ENCODE assay signal across 18 cellular contexts in the genomic region with DNA sequence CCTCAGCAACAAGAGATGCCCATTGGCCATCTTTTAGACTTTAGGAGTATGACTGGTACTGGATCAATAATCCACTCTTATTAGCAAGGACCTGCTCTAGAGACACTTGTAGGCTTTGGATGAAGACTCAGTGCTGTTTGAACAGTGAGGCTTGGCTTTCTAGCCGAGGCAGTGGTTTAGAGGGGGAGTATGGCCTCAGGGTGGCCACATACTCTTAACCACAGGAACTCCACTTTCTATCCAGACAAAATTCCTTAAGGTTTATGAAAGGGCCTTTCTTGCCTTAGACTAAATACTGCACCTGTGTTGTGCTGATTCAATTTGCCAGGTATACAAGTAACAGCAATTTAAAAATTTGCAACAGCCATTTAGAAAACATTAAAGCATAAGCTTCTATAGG.
DNase-seq lines count a peak whose midpoint lies in the region; TF ChIP-seq lines count a peak whose summit lies in the region.
"Had no signal": no experiment of that assay in that cellular context is flagged by ENCODE, and none has a peak within 500 bp of the region (broad histone marks: within the 10 kb centered on the region; RNA-seq: fewer than 3 reads in every experiment).

No MANE protein-coding gene starts in this region.

- intact Hi-C loops in Calu3 (cut with micrococcal nuclease; ENCODE audit: unreplicated experiment), result no loop called here
- intact Hi-C loops in MCF 10A (cut with micrococcal nuclease), result no loop called here

- POLR2A ChIA-PET in MCF 10A (lab: Yijun Ruan, JAX), result no interaction called here

- BruUV-seq in Calu3 (replicated peaks; lab: Mats Ljungman, UMichigan) (no TSS peak), MCF 10A (replicated peaks; lab: Mats Ljungman, UMichigan) (no TSS peak)

- H3K27ac Mint-ChIP-seq in Calu3 (ENCODE audit: unreplicated experiment) (no peak overlapping the region), MCF 10A (ENCODE audit: low read depth, unreplicated experiment) (no peak overlapping the region)
- H3K27ac Mint-ChIP-seq: effector memory CD8-positive, alpha-beta T cell; stimulated activated naive CD8-positive, alpha-beta T cell treated with anti-CD3 and anti-CD28 coated beads, Interleukin-15, amount 100 ng/mL, for 72 hours had no signal

- TF ChIP-seq CTCF in Calu3 (IDR thresholded peaks at IDR 0.05; ENCODE audit: unreplicated experiment) (no peak), MCF 10A (IDR thresholded peaks at IDR 0.05; ENCODE audit: unreplicated experiment) (no peak)

- H3K36me3 Mint-ChIP-seq in Calu3 (ENCODE audit: insufficient read depth, unreplicated experiment), result no peaks in the 10 kb centered on the region
- H3K36me3 Mint-ChIP-seq in MCF 10A (ENCODE audit: insufficient read depth, unreplicated experiment), result no peaks in the 10 kb centered on the region

- DNase-seq in Calu3, result peak; percentile 12
- DNase-seq in OCI-M1 (lab: John Stamatoyannopoulos, UW), result peak; percentile 9
- peak; percentile 24 for DNase-seq in MCF 10A (ENCODE audit: unreplicated experiment)
- DNase-seq in islet precursor cell, result peak; percentile 92
- DNase-seq in NCI-H524 (lab: John Stamatoyannopoulos, UW), result no peak
- no peak for DNase-seq in GM19238 (ENCODE audit: insufficient read length, low spot score)
- no peak for DNase-seq in NCI-H510A treated with DMSO at 0.1 percent for 48 hours (lab: John Stamatoyannopoulos, UW)
- no peak for DNase-seq in stimulated activated CD4-positive, alpha-beta T cell treated with anti-CD3 and anti-CD28 coated beads, Interleukin-1b, Interleukin-23, amount 100 ng/mL, for 48 hours
- DNase-seq: activated effector memory CD4-positive, alpha-beta T cell treated with Interleukin-2 at 50 U/mL for 16 hours; adrenal gland; effector memory CD8-positive, alpha-beta T cell; left lung; NCI-H2029 treated with DMSO at 0.1 percent for 48 hours; NCI-H526 treated with DMSO at 0.1 percent for 48 hours; occipital lobe; right lobe of liver; stimulated activated naive CD8-positive, alpha-beta T cell treated with anti-CD3 and anti-CD28 coated beads, Interleukin-15, amount 100 ng/mL, for 72 hours; trophoblast cell had no signal

- H3K9me3 Mint-ChIP-seq in Calu3 (ENCODE audit: low read depth, unreplicated experiment), result no peaks in the 10 kb centered on the region
- no peaks in the 10 kb centered on the region for H3K9me3 Mint-ChIP-seq in MCF 10A (ENCODE audit: unreplicated experiment)

- H3K4me3 Mint-ChIP-seq in Calu3 (ENCODE audit: low read depth, unreplicated experiment) (no peak overlapping the region), MCF 10A (ENCODE audit: unreplicated experiment) (no peak overlapping the region)
- H3K4me3 Mint-ChIP-seq: effector memory CD8-positive, alpha-beta T cell; stimulated activated naive CD8-positive, alpha-beta T cell treated with anti-CD3 and anti-CD28 coated beads, Interleukin-15, amount 100 ng/mL, for 72 hours had no signal

- no peaks in the 10 kb centered on the region for H3K4me1 Mint-ChIP-seq in Calu3 (ENCODE audit: low read depth, unreplicated experiment)
- peaks cover 9% of the 10 kb centered on the region for H3K4me1 Mint-ChIP-seq in MCF 10A (ENCODE audit: insufficient read depth, unreplicated experiment)
- H3K4me1 Mint-ChIP-seq: stimulated activated naive CD8-positive, alpha-beta T cell treated with anti-CD3 and anti-CD28 coated beads, Interleukin-15, amount 100 ng/mL, for 72 hours had no signal

- H3K27me3 Mint-ChIP-seq in Calu3 (ENCODE audit: unreplicated experiment) (no peaks in the 10 kb centered on the region), MCF 10A (ENCODE audit: insufficient read depth, unreplicated experiment) (peaks cover 7% of the 10 kb centered on the region)
- H3K27me3 Mint-ChIP-seq: effector memory CD8-positive, alpha-beta T cell; stimulated activated naive CD8-positive, alpha-beta T cell treated with anti-CD3 and anti-CD28 coated beads, Interleukin-15, amount 100 ng/mL, for 72 hours had no signal

- CTCF ChIA-PET in Calu3 (lab: Charles Lee), result no interaction called here
- CTCF ChIA-PET in MCF 10A (lab: Yijun Ruan, JAX), result no interaction called here

Comparison
In these comparisons a context has a peak if more than half of its experiments do, and no peak if none do; other contexts are left out.
1. DNase-seq: peak in Calu3 (single experiment), OCI-M1 (single experiment), MCF 10A (single experiment) and islet precursor cell (single experiment); none in NCI-H524 (0 of 2), GM19238 (single experiment), NCI-H510A treated with DMSO at 0.1 percent for 48 hours (single experiment) and stimulated activated CD4-positive, alpha-beta T cell treated with anti-CD3 and anti-CD28 coated beads, Interleukin-1b, Interleukin-23, amount 100 ng/mL, for 48 hours (single experiment).